In the genomic region with DNA sequence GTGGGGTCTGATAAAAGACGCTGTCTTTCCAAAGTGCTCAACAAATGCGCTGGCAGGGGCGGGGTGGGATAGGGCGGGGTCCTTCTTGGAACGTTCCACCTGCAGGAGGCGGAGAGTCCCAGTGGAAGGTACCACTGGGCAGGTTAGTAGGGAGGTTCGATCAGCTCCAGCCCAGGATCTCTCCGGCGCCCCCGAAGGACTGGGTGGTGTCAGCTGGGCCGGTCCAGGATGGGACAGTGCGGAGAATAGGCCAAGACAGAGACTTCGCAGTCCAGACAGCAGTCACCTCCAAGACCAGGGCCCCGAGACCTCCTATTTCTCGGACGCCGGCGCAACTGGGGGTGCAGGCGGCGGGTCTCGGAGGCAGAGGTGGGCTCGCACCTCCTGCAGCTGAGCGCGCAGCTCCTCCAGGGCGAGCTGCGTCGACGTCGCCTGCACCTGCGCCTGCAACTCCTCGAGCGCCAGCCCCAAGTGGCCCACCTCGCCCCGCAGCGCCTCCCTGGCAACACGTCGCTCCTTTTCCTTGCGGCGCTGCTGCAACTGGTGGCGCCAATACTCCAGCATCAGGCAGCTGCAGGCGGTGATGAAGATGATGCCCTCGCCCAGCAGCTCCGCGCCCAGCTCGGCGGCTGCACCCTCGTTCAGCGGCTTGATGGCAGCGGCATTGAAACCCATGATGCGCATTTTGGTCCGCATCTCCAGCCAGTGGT, we compare ENCODE assay signal across 8 cellular contexts. TPM values are rescaled to one million over a fixed set of nuclear protein-coding genes. Genes with fewer than 3 reads are reported as not detected.
A peak's percentile ranks its signal among the peaks of the same experiment; 100 is the strongest.
DNase-seq lines count a peak whose midpoint lies in the region; ATAC-seq, FAIRE-seq and TF ChIP-seq lines count a peak whose summit lies in the region.

No MANE protein-coding gene starts in this region.

- in situ Hi-C loops in GM13977 (cut with MboI; ENCODE audit: low pct_unique_long_range_greater_than_20kb, low sequenced_read_pairs, unreplicated experiment) = no loop called here

- H3K27me3 ChIP-seq in neural cell (ENCODE audit: insufficient read depth, low read depth, low read length) = peaks cover 8% of the 10 kb centered on the region

- no peak for ATAC-seq in GM21528 (IDR thresholded peaks at IDR 0.05; ENCODE audit: low FRiP score, unreplicated experiment)
- ATAC-seq in HG03095 (IDR thresholded peaks at IDR 0.05; ENCODE audit: unreplicated experiment) = no peak

- H3K4me3 ChIP-seq in epithelial cell of esophagus (ENCODE audit: low read length) (peak overlapping the region; percentile 68), neural cell (ENCODE audit: low read length) (peak overlapping the region; percentile 63)

- H3K9me3 ChIP-seq in neural cell (ENCODE audit: low read length) = no peaks in the 10 kb centered on the region

- H3K9ac ChIP-seq in neural cell (ENCODE audit: low read length) = peak overlapping the region; percentile 31

- no peak for TF ChIP-seq EP300 in neural cell (conservative IDR thresholded peaks at IDR 0.05; ENCODE audit: poor library complexity, severe bottlenecking)

- peak; percentile 26; the same call in 1 of the 2 replicates for TF ChIP-seq POLR2A in GM12892 (IDR thresholded peaks at IDR 0.05; ENCODE audit: low read depth, low read length)

- H3K79me2 ChIP-seq in neural cell (replicated peaks; ENCODE audit: insufficient read depth, low read length) = no peaks in the 10 kb centered on the region

- FAIRE-seq in GM12892 (lab: Jason Lieb, UNC) = no peak

- no peak overlapping the region for H2AFZ ChIP-seq in neural cell (ENCODE audit: low read depth, low read length)

- no peaks in the 10 kb centered on the region for H3F3A ChIP-seq in neural cell (ENCODE audit: insufficient read depth, low read length, poor library complexity, severe bottlenecking)

- peak; percentile 45 for TF ChIP-seq RAD21 in neural cell (conservative IDR thresholded peaks at IDR 0.05)

- no peaks in the 10 kb centered on the region for H3K36me3 ChIP-seq in neural cell (ENCODE audit: insufficient read depth, low read length)

- no peak overlapping the region for H3K27ac ChIP-seq in neural cell (ENCODE audit: low read length)

- peak; percentile 30 for TF ChIP-seq CTCF in epithelial cell of esophagus (IDR thresholded peaks at IDR 0.05; ENCODE audit: insufficient read depth, low read depth, low read length, missing control alignments)
- peak; percentile 47 for TF ChIP-seq CTCF in neural cell (IDR thresholded peaks at IDR 0.05; ENCODE audit: poor library complexity, severe bottlenecking)
- no peak for TF ChIP-seq CTCF in GM13977 (IDR thresholded peaks at IDR 0.05; ENCODE audit: extremely low read depth, insufficient read depth, missing control alignments)

- H4K20me1 ChIP-seq in neural cell (ENCODE audit: insufficient read depth) = no peaks in the 10 kb centered on the region

- no peak overlapping the region for H3K4me2 ChIP-seq in neural cell (ENCODE audit: low read length)

- DNase-seq in GM12892 (ENCODE audit: insufficient read length) (no peak), NCI-H526 treated with DMSO at 0.1 percent for 48 hours (lab: John Stamatoyannopoulos, UW) (peak; percentile 71), epithelial cell of esophagus (ENCODE audit: low read depth) (peak; percentile 92), GM13977 (ENCODE audit: low spot score) (no peak), LoVo (ENCODE audit: low spot score) (no peak)

- no peaks in the 10 kb centered on the region for H3K9me2 ChIP-seq in neural cell (ENCODE audit: insufficient read depth, low read length)

TF ChIP-seq in neural cell, 6 proteins besides CTCF, POLR2A, EP300 and RAD21:
- TF ChIP-seq TAF1 (IDR thresholded peaks at IDR 0.05; ENCODE audit: low read depth) (no peak), SMC3 (conservative IDR thresholded peaks at IDR 0.05; ENCODE audit: poor library complexity) (peak; percentile 38), MXI1 (conservative IDR thresholded peaks at IDR 0.05; ENCODE audit: poor library complexity, severe bottlenecking) (peak; percentile 37)

RNA-seq across cellular contexts. Expression of gene VASP, which starts 21.6 kb away (rescaled TPM):
- 85.7 TPM for polyA plus RNA-seq in GM12892 (2012; ENCODE audit: missing spikeins)
- polyA plus RNA-seq in neural cell = 6.1 and 15.6 TPM in 2 replicates
- 5.8 and 10.5 TPM in 2 replicates for polyA minus RNA-seq in neural cell

RNA-seq across cellular contexts. Expression of gene PPM1N, which starts 30.7 kb away (rescaled TPM):
- polyA plus RNA-seq in GM12892 (2012; ENCODE audit: missing spikeins) = 3.5 TPM
- polyA plus RNA-seq in neural cell = 1.0 and 1.8 TPM in 2 replicates
- not detected in 2 replicates for polyA minus RNA-seq in neural cell

RNA-seq across cellular contexts. Expression of gene RTN2, which starts 32.1 kb away (rescaled TPM):
- polyA plus RNA-seq in GM12892 (2012; ENCODE audit: missing spikeins) = 5.9 TPM
- 70.3 and 83.9 TPM in 2 replicates for polyA plus RNA-seq in neural cell
- polyA minus RNA-seq in neural cell = 75.7 and 92.8 TPM in 2 replicates

RNA-seq across cellular contexts. Expression of gene OPA3, which starts 55.7 kb away (rescaled TPM):
- polyA plus RNA-seq in GM12892 (2012; ENCODE audit: missing spikeins) = 6.1 TPM
- polyA plus RNA-seq in neural cell = 3.3 and 6.0 TPM in 2 replicates
- polyA minus RNA-seq in neural cell = 4.7 and 6.1 TPM in 2 replicates

Comparison
In these comparisons a context has a peak if more than half of its experiments do, and no peak if none do; other contexts are left out.
1. DNase-seq: peak in NCI-H526 treated with DMSO at 0.1 percent for 48 hours (single experiment) and epithelial cell of esophagus (single experiment); none in GM12892 (single experiment), GM13977 (single experiment) and LoVo (single experiment).